Comparison of ENCODE assay signal across 8 cellular contexts in the genomic region with DNA sequence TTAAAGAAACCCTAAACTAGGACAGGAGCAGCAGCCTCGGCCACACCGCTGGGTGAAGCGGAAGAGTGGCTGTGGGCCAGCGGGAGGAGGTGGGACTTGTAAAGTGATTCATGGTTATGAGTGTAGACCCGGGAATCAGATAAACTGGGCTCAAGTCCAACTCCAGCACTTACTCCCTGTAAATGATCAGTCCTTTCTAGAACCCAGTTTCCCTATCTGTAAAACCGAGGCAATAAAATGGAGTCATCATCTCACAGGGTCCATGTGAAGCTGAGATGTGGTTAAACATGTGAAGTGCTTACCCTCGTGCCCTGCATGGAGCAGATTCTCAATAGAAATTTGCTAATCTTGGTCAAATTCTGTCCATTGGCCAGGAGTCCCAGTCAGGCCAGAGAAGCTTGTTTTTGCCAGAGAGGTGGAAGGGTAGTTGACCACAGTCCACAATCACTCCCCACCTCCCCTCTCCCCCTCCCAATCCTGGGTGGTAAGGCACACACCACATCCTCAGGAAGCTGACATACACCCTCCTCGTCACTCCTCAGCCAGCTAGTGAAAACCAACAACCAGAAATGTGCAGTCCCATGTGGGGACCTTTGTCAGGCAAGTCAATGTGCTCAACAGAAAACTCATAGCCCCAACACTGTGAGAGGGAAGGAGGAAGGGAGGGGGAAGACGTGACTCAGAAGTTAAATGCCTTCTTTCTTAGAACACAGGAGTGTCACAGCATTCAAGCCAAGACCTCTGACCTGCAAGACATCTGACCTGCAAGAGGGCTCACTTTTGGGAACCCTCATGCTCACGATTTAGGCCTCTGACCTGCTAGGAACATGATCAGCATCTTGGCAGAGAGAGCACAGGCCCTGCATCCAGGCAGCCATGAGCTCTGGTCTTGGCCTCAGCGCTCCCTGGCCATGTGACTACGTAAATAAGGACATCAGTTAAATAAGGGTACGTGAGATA.
DNase-seq lines count a peak whose midpoint lies in the region; ATAC-seq, FAIRE-seq and TF ChIP-seq lines count a peak whose summit lies in the region.

No MANE protein-coding gene starts in this region.

- H3K27me3 ChIP-seq in Loucy (ENCODE audit: insufficient read depth, low read length, poor library complexity, severe bottlenecking): no peaks in the 10 kb centered on the region
- H3K27me3 ChIP-seq in lung (ENCODE audit: control insufficient read depth, insufficient read depth): no peaks in the 10 kb centered on the region

- CTCF ChIA-PET in AG04449 (lab: Yijun Ruan, JAX): no interaction called here

- no peak for TF ChIP-seq CTCF in AG04449 (IDR thresholded peaks at IDR 0.05; ENCODE audit: insufficient read depth, low read length, missing control alignments)
- TF ChIP-seq CTCF in Loucy (conservative IDR thresholded peaks at IDR 0.05; ENCODE audit: low read length): no peak
- TF ChIP-seq CTCF in lung (IDR thresholded peaks at IDR 0.05; ENCODE audit: control extremely low read depth, extremely low read depth): no peak

- peak; percentile 56 for DNase-seq in AG04449 (ENCODE audit: low read depth, low spot score)
- peak; percentile 24 for DNase-seq in activated gamma-delta T cell (lab: John Stamatoyannopoulos, UW)
- no peak for DNase-seq in lung (ENCODE audit: low spot score)
- no peak for DNase-seq in DMS114 treated with DMSO at 0.1 percent for 48 hours (lab: John Stamatoyannopoulos, UW; ENCODE audit: unreplicated experiment)
- no peak for DNase-seq in GM12892 (ENCODE audit: insufficient read length)
- DNase-seq in stimulated activated naive B cell treated with anti-CD40 and anti-IgM and Interleukin-4, amounts not matched to agents 10 μg/mL and 1 μg/mL and 100 μg/mL, for 72 hours: no peak

- H3K36me3 ChIP-seq in Loucy (ENCODE audit: insufficient read depth, low read length) (no peaks in the 10 kb centered on the region), lung (ENCODE audit: control insufficient read depth in 2 of 2, insufficient read depth in 2 of 2, low read length in 2 of 2) (no peaks in the 10 kb centered on the region)

- H3K4me3 ChIP-seq in AG04449 (ENCODE audit: low read depth, low read length): no peak overlapping the region
- peak overlapping the region; percentile 28 for H3K4me3 ChIP-seq in Loucy (ENCODE audit: low read length, poor library complexity, severe bottlenecking)
- no peak overlapping the region for H3K4me3 ChIP-seq in lung

- WGBS in lung, 2 donors: 69 to 75% methylated on average over 13 of the region's 13 CpGs

- H3K36me3 Mint-ChIP-seq in stimulated activated naive B cell treated with anti-CD40 and anti-IgM and Interleukin-4, amounts not matched to agents 10 μg/mL and 1 μg/mL and 100 μg/mL, for 72 hours: no peaks in the 10 kb centered on the region

- no peaks in the 10 kb centered on the region for H3K9me2 ChIP-seq in Loucy (replicated peaks; ENCODE audit: low read depth, low read length)

- TF ChIP-seq POLR2A in GM12892 (IDR thresholded peaks at IDR 0.05; ENCODE audit: low read depth, low read length): no peak

- peak overlapping the region; percentile 62 for H3K4me2 ChIP-seq in Loucy (ENCODE audit: low read depth, low read length, poor library complexity, severe bottlenecking)

- H3K9me3 ChIP-seq in Loucy (ENCODE audit: insufficient read depth, low read depth, low read length) (no peaks in the 10 kb centered on the region), lung (ENCODE audit: control insufficient read depth in 2 of 2, insufficient read depth in 1 of 2, low read length in 1 of 2) (no peaks in the 10 kb centered on the region)

- no peaks in the 10 kb centered on the region for H4K20me1 ChIP-seq in Loucy (ENCODE audit: insufficient read depth, low read length, poor library complexity, severe bottlenecking)

- no peak for FAIRE-seq in GM12892 (lab: Jason Lieb, UNC)

- no peaks in the 10 kb centered on the region for H3K79me2 ChIP-seq in Loucy (ENCODE audit: insufficient read depth, low read length)

- peaks cover 4 to 10% of the 10 kb centered on the region in 2 donors for H3K27me3 Mint-ChIP-seq in stimulated activated naive B cell treated with anti-CD40 and anti-IgM and Interleukin-4, amounts not matched to agents 10 μg/mL and 1 μg/mL and 100 μg/mL, for 72 hours

- no peaks in the 10 kb centered on the region for H3F3A ChIP-seq in Loucy (ENCODE audit: low read depth)

- H3K27ac ChIP-seq in lung (ENCODE audit: low read depth in 1 of 2, low read length in 1 of 2): no peak overlapping the region

- H3K9ac ChIP-seq in Loucy (ENCODE audit: low read depth, low read length, poor library complexity, severe bottlenecking): peak overlapping the region; percentile 49

- no peak overlapping the region for H3K4me3 Mint-ChIP-seq in stimulated activated naive B cell treated with anti-CD40 and anti-IgM and Interleukin-4, amounts not matched to agents 10 μg/mL and 1 μg/mL and 100 μg/mL, for 72 hours

- H3K27ac Mint-ChIP-seq in stimulated activated naive B cell treated with anti-CD40 and anti-IgM and Interleukin-4, amounts not matched to agents 10 μg/mL and 1 μg/mL and 100 μg/mL, for 72 hours: no peak overlapping the region

- H2AFZ ChIP-seq in Loucy (ENCODE audit: low read length): no peak overlapping the region

- H3K4me1 Mint-ChIP-seq in stimulated activated naive B cell treated with anti-CD40 and anti-IgM and Interleukin-4, amounts not matched to agents 10 μg/mL and 1 μg/mL and 100 μg/mL, for 72 hours: peaks cover 0 to 4% of the 10 kb centered on the region in 2 donors

- peaks cover 0 to 3% of the 10 kb centered on the region in 2 donors for H3K9me3 Mint-ChIP-seq in stimulated activated naive B cell treated with anti-CD40 and anti-IgM and Interleukin-4, amounts not matched to agents 10 μg/mL and 1 μg/mL and 100 μg/mL, for 72 hours

- peak; percentile 38 for ATAC-seq in lung (ENCODE audit: insufficient read depth, low FRiP score)
- no peak for ATAC-seq in GM19467 (IDR thresholded peaks at IDR 0.05; ENCODE audit: unreplicated experiment)
- no peak for ATAC-seq in stimulated activated naive B cell treated with anti-CD40 and anti-IgM and Interleukin-4, amounts not matched to agents 10 μg/mL and 1 μg/mL and 100 μg/mL, for 72 hours (replicated peaks)

- H3K4me1 ChIP-seq in Loucy (ENCODE audit: insufficient read depth, low read length, poor library complexity, severe bottlenecking) (peaks cover 75% of the 10 kb centered on the region), lung (ENCODE audit: control insufficient read depth in 2 of 2, insufficient read depth in 2 of 2, low read length in 2 of 2) (no peaks in the 10 kb centered on the region)

- POLR2A ChIA-PET in AG04449 (lab: Yijun Ruan, JAX): no interaction called here

Comparison
In these comparisons a context has a peak if more than half of its experiments do, and no peak if none do; other contexts are left out.
1. DNase-seq: peak in AG04449 (single experiment) and activated gamma-delta T cell (single experiment); none in lung (single experiment), DMS114 treated with DMSO at 0.1 percent for 48 hours (single experiment), GM12892 (single experiment) and stimulated activated naive B cell treated with anti-CD40 and anti-IgM and Interleukin-4, amounts not matched to agents 10 μg/mL and 1 μg/mL and 100 μg/mL, for 72 hours (single experiment).